ENCODE assay signal across 2 cellular contexts in genomic region chr19:48616041-48616436, GRCh38.
A peak's percentile ranks its signal among the peaks of the same experiment; 100 is the strongest.
TF ChIP-seq lines count a peak whose summit lies in the region.

No MANE protein-coding gene starts in this region.

TF ChIP-seq in PFSK-1, 5 proteins besides CTCF, POLR2A, EP300 and RAD21:
- TF ChIP-seq TAF1 (IDR thresholded peaks at IDR 0.05; ENCODE audit: borderline replicate concordance, insufficient read depth, low read length) (no peak), SIN3A (IDR thresholded peaks at IDR 0.05; ENCODE audit: borderline replicate concordance, insufficient read depth, low read length) (no peak), FOXP2 (optimal IDR thresholded peaks at IDR 0.05; ENCODE audit: borderline replicate concordance, extremely low read depth, extremely low read length, insufficient read depth) (no peak), POLR2AphosphoS5 (IDR thresholded peaks at IDR 0.05; ENCODE audit: low read depth, low read length) (peak; percentile 62; the same call in 1 of the 2 replicates), REST (IDR thresholded peaks at IDR 0.05; ENCODE audit: insufficient read depth in 1 of 2, low read depth in 2 of 2, low read length in 2 of 2) (no peak)
TF ChIP-seq in PFSK-1: peak in this region for 1.

TF ChIP-seq in H1, 55 proteins besides CTCF, POLR2A, EP300 and RAD21:
- TF ChIP-seq MAFK (IDR thresholded peaks at IDR 0.05; ENCODE audit: low read depth, low read length) = no peak
- peak; percentile 94 for TF ChIP-seq POLR2AphosphoS5 (IDR thresholded peaks at IDR 0.05; ENCODE audit: low read depth, low read length)
